13 cellular contexts compared by ENCODE assay signal in the genomic region with DNA sequence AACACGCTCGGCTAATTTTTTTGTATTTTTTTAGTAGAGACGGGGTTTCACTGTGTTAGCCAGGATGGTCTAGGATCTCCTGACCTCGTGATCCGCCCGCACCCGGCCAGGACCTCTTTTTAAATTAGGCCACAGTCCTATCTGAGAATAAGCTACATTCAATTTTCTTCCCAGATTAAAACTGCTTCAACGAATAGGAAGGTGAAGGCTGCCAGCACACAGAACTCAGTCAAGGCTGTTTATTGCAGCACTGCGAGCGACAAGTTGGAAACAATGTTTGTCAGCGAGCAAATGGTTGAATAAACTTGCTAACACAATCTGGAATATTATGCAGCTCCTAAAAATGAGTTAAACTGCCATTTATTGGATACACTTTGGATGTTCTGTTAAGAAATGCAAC. TPM values are rescaled to one million over a fixed set of nuclear protein-coding genes. Genes with fewer than 3 reads are reported as not detected.
DNase-seq lines count a peak whose midpoint lies in the region; ATAC-seq, FAIRE-seq and TF ChIP-seq lines count a peak whose summit lies in the region.
"Had no signal": no experiment of that assay in that cellular context is flagged by ENCODE, and none has a peak within 500 bp of the region (broad histone marks: within the 10 kb centered on the region; RNA-seq: fewer than 3 reads in every experiment).

No MANE protein-coding gene starts in this region.

- no peak overlapping the region for H3K27ac ChIP-seq in PC-9
- no peak overlapping the region for H3K27ac ChIP-seq in endothelial cell of umbilical vein (ENCODE audit: insufficient read depth, low read depth, low read length)
- H3K27ac ChIP-seq: tibial artery had no signal

- no peaks in the 10 kb centered on the region for H3K27me3 ChIP-seq in PC-9 (ENCODE audit: insufficient read depth, low read depth)
- H3K27me3 ChIP-seq in endothelial cell of umbilical vein (ENCODE audit: control insufficient read depth in 2 of 2, insufficient read depth in 2 of 2, low read length in 2 of 2) = no peaks in the 10 kb centered on the region
- H3K27me3 ChIP-seq: tibial artery had no signal

- H3K79me2 ChIP-seq in PC-9 (ENCODE audit: low read depth) (peaks cover 34% of the 10 kb centered on the region), endothelial cell of umbilical vein (ENCODE audit: control insufficient read depth, insufficient read depth, low read length) (peaks cover 46% of the 10 kb centered on the region)

- BruUV-seq in PC-9 (replicated peaks; lab: Mats Ljungman, UMichigan) (no TSS peak), endothelial cell of umbilical vein (replicated peaks; lab: Mats Ljungman, UMichigan) (no TSS peak)

- no peak for DNase-seq in activated naive CD4-positive, alpha-beta T cell treated with anti-CD3 and anti-CD28 coated beads for 36 hours
- no peak for DNase-seq in activated naive CD4-positive, alpha-beta T cell treated with anti-CD3 and anti-CD28 coated beads, Interleukin-2, amount 50 U/mL, for 16 hours
- DNase-seq in PC-9 (no peak), endothelial cell of umbilical vein (ENCODE audit: low read depth, low spot score) (no peak), DMS 273 (lab: John Stamatoyannopoulos, UW; ENCODE audit: unreplicated experiment) (no peak)
- DNase-seq in effector CD8-positive, alpha-beta T cell (lab: John Stamatoyannopoulos, UW) = no peak
- DNase-seq: activated effector memory CD4-positive, alpha-beta T cell treated with anti-CD3 and anti-CD28 coated beads, Interleukin-2, amount 50 U/mL, for 16 hours; NCI-H2171 had no signal

- peak overlapping the region; percentile 90; the same call in 1 of the 2 replicates for H3K4me3 ChIP-seq in PC-9
- no peak overlapping the region for H3K4me3 ChIP-seq in endothelial cell of umbilical vein (replicated peaks in 1 of 3; ENCODE audit: insufficient read depth in 1 of 3, low read depth in 1 of 3, low read length in 3 of 3)

- no peak for TF ChIP-seq POLR2A in endothelial cell of umbilical vein (IDR thresholded peaks at IDR 0.05; ENCODE audit: low read depth, low read length)

- peaks cover 34% of the 10 kb centered on the region for H4K20me1 ChIP-seq in PC-9 (ENCODE audit: insufficient read depth)
- no peaks in the 10 kb centered on the region for H4K20me1 ChIP-seq in endothelial cell of umbilical vein (replicated peaks; ENCODE audit: control insufficient read depth, extremely low read depth, insufficient read depth, low read length)

- H3K4me2 ChIP-seq in PC-9 = peak overlapping the region; percentile 94
- peak overlapping the region; percentile 89 for H3K4me2 ChIP-seq in endothelial cell of umbilical vein (ENCODE audit: insufficient read depth, low read length)

- intact Hi-C loops in activated naive CD4-positive, alpha-beta T cell treated with anti-CD3 and anti-CD28 coated beads for 36 hours (cut with micrococcal nuclease) = no loop called here
- intact Hi-C loops in PC-9 (cut with micrococcal nuclease; ENCODE audit: unreplicated experiment) = loop anchor here (5.0 kb wide), 1 partner anchor 284 kb away; a partner anchor contains a TSS
- intact Hi-C loops in endothelial cell of umbilical vein (cut with micrococcal nuclease) = no loop called here

- H3K9me2 ChIP-seq in PC-9 (ENCODE audit: insufficient read depth) = no peaks in the 10 kb centered on the region

- H3K4me1 ChIP-seq in PC-9 (replicated peaks; ENCODE audit: insufficient read depth) = peaks cover 13% of the 10 kb centered on the region
- peaks cover 20% of the 10 kb centered on the region for H3K4me1 ChIP-seq in endothelial cell of umbilical vein (ENCODE audit: control insufficient read depth, extremely low read depth, insufficient read depth, low read length)

- no peak overlapping the region for H3K9ac ChIP-seq in endothelial cell of umbilical vein (replicated peaks; ENCODE audit: extremely low read depth, insufficient read depth, low read length)

- H2AFZ ChIP-seq in PC-9 (no peak overlapping the region), endothelial cell of umbilical vein (ENCODE audit: low read depth, low read length) (no peak overlapping the region)

- peak overlapping the region; percentile 96 for H3K4me3 Mint-ChIP-seq in activated naive CD4-positive, alpha-beta T cell treated with anti-CD3 and anti-CD28 coated beads for 36 hours
- H3K4me3 Mint-ChIP-seq in stimulated activated memory B cell treated with anti-CD40 and anti-IgM and Interleukin-4, amounts not matched to agents 10 μg/mL and 1 μg/mL and 100 μg/mL, for 72 hours = no peak overlapping the region

- dilution Hi-C loops in endothelial cell of umbilical vein (cut with MboI; ENCODE audit: extremely low pct_ligation_motif_present, low sequenced_read_pairs) = no loop called here

- H3K36me3 ChIP-seq in PC-9 (ENCODE audit: low read depth) (peaks cover 8% of the 10 kb centered on the region; the same call in 1 of the 2 replicates), endothelial cell of umbilical vein (ENCODE audit: control insufficient read depth in 2 of 2, extremely low read depth in 1 of 2, insufficient read depth in 2 of 2, low read length in 2 of 2) (peaks cover 13 to 29% of the 10 kb centered on the region in 2 experiments)

- no peaks in the 10 kb centered on the region for H3K9me3 Mint-ChIP-seq in activated naive CD4-positive, alpha-beta T cell treated with anti-CD3 and anti-CD28 coated beads for 36 hours
- no peaks in the 10 kb centered on the region for H3K9me3 Mint-ChIP-seq in stimulated activated memory B cell treated with anti-CD40 and anti-IgM and Interleukin-4, amounts not matched to agents 10 μg/mL and 1 μg/mL and 100 μg/mL, for 72 hours

- no peaks in the 10 kb centered on the region for H3K9me3 ChIP-seq in PC-9 (ENCODE audit: insufficient read depth, low read depth)
- no peaks in the 10 kb centered on the region for H3K9me3 ChIP-seq in endothelial cell of umbilical vein (replicated peaks; ENCODE audit: control insufficient read depth, insufficient read depth, low read length)
- H3K9me3 ChIP-seq: tibial artery had no signal

- peaks cover 39% of the 10 kb centered on the region for H3K4me1 Mint-ChIP-seq in activated naive CD4-positive, alpha-beta T cell treated with anti-CD3 and anti-CD28 coated beads for 36 hours (ENCODE audit: low read depth)
- peaks cover 43% of the 10 kb centered on the region for H3K4me1 Mint-ChIP-seq in stimulated activated memory B cell treated with anti-CD40 and anti-IgM and Interleukin-4, amounts not matched to agents 10 μg/mL and 1 μg/mL and 100 μg/mL, for 72 hours

- ATAC-seq in stimulated activated memory B cell treated with anti-CD40 and anti-IgM and Interleukin-4, amounts not matched to agents 10 μg/mL and 1 μg/mL and 100 μg/mL, for 72 hours = no peak
- ATAC-seq in GM18498 (IDR thresholded peaks at IDR 0.05; ENCODE audit: unreplicated experiment) = no peak
- ATAC-seq: Panc1 had no signal

- FAIRE-seq in endothelial cell of umbilical vein (lab: Jason Lieb, UNC) = no peak
- FAIRE-seq: TTC549 had no signal

- H3K9me1 ChIP-seq in endothelial cell of umbilical vein (replicated peaks; ENCODE audit: control insufficient read depth, extremely low read depth, insufficient read depth, low read length) = no peaks in the 10 kb centered on the region

- TF ChIP-seq CTCF in PC-9 (conservative IDR thresholded peaks at IDR 0.05) (no peak), endothelial cell of umbilical vein (IDR thresholded peaks at IDR 0.05; ENCODE audit: extremely low read depth in 1 of 2, insufficient read depth in 1 of 2, low read depth in 1 of 2, low read length in 2 of 2) (no peak)

- CTCF ChIA-PET in activated naive CD4-positive, alpha-beta T cell treated with anti-CD3 and anti-CD28 coated beads for 36 hours (lab: Charles Lee) = interaction anchor here (0.7 to 12.8 kb wide), 6 partner anchors 9 to 92 kb away, joined by 3 to 155 read pairs (median 4); a partner anchor contains a TSS
- CTCF ChIA-PET in PC-9 (lab: Charles Lee) (no interaction called here), endothelial cell of umbilical vein (lab: Charles Lee) (interaction anchor here (1.4 to 8.6 kb wide), 4 partner anchors 11 to 346 kb away, joined by 4 to 79 read pairs (median 20); a partner anchor contains a TSS)

- POLR2A ChIA-PET in PC-9 (lab: Charles Lee; ENCODE audit: unreplicated experiment) (interaction anchor here (0.6 kb wide), 1 partner anchor 9 kb away, joined by 4 read pairs; no protein-coding TSS in a partner anchor), endothelial cell of umbilical vein (lab: Charles Lee) (no interaction called here)

- peaks cover 37% of the 10 kb centered on the region for H3K36me3 Mint-ChIP-seq in activated naive CD4-positive, alpha-beta T cell treated with anti-CD3 and anti-CD28 coated beads for 36 hours (ENCODE audit: low read depth)
- peaks cover 22% of the 10 kb centered on the region for H3K36me3 Mint-ChIP-seq in stimulated activated memory B cell treated with anti-CD40 and anti-IgM and Interleukin-4, amounts not matched to agents 10 μg/mL and 1 μg/mL and 100 μg/mL, for 72 hours

- H3F3A ChIP-seq in PC-9 (ENCODE audit: insufficient read depth, low read depth) = peaks cover 9% of the 10 kb centered on the region; the same call in 1 of the 2 replicates

- H3K27ac Mint-ChIP-seq in activated naive CD4-positive, alpha-beta T cell treated with anti-CD3 and anti-CD28 coated beads for 36 hours = no peak overlapping the region
- H3K27ac Mint-ChIP-seq in stimulated activated memory B cell treated with anti-CD40 and anti-IgM and Interleukin-4, amounts not matched to agents 10 μg/mL and 1 μg/mL and 100 μg/mL, for 72 hours = peak overlapping the region; percentile 23

- no peaks in the 10 kb centered on the region for H3K27me3 Mint-ChIP-seq in activated naive CD4-positive, alpha-beta T cell treated with anti-CD3 and anti-CD28 coated beads for 36 hours (ENCODE audit: low read depth)
- H3K27me3 Mint-ChIP-seq in stimulated activated memory B cell treated with anti-CD40 and anti-IgM and Interleukin-4, amounts not matched to agents 10 μg/mL and 1 μg/mL and 100 μg/mL, for 72 hours = peaks cover 6% of the 10 kb centered on the region

RNA-seq across cellular contexts. Expression of a gene that starts 1.9 kb away (rescaled TPM):
- 10 to 100 TPM; 53.7 to 53.9 TPM for total RNA-seq in activated naive CD4-positive, alpha-beta T cell treated with anti-CD3 and anti-CD28 coated beads for 36 hours
- 49.3 and 49.9 TPM in 2 replicates for total RNA-seq in PC-9 (2021)
- total RNA-seq in endothelial cell of umbilical vein = 42.6 and 47.3 TPM in 2 replicates
- 14.3 and 17.3 TPM in 2 replicates for polyA plus RNA-seq in endothelial cell of umbilical vein
- 33.0 and 38.6 TPM in 2 replicates for polyA plus RNA-seq in endothelial cell of umbilical vein (2011; cell fraction: cytosol; rRNA removed)
- 19.3 and 26.0 TPM in 2 replicates for polyA plus RNA-seq in endothelial cell of umbilical vein (2011; cell fraction: nucleus; rRNA removed)
- polyA plus RNA-seq in endothelial cell of umbilical vein (2012) = 41.7 and 57.8 TPM in 2 replicates
- polyA minus RNA-seq in endothelial cell of umbilical vein = 18.9 and 24.6 TPM in 2 replicates
- polyA minus RNA-seq in endothelial cell of umbilical vein (2011; cell fraction: cytosol; rRNA and poly(A)+ RNA removed) = 20.1 TPM
- polyA minus RNA-seq in endothelial cell of umbilical vein (2011; cell fraction: nucleus; rRNA and poly(A)+ RNA removed) = 11.0 and 14.2 TPM in 2 replicates

RNA-seq across cellular contexts. Expression of a gene that starts 22.8 kb away (rescaled TPM):
- total RNA-seq in activated naive CD4-positive, alpha-beta T cell treated with anti-CD3 and anti-CD28 coated beads for 36 hours = 1 to 10 TPM; 8.2 to 9.9 TPM
- total RNA-seq in PC-9 (2021) (9.5 and 9.6 TPM in 2 replicates), endothelial cell of umbilical vein (11.5 and 12.3 TPM in 2 replicates)
- polyA plus RNA-seq in endothelial cell of umbilical vein = 5.0 and 5.5 TPM in 2 replicates
- polyA plus RNA-seq in endothelial cell of umbilical vein (2011; cell fraction: cytosol; rRNA removed) = 4.9 and 5.4 TPM in 2 replicates
- 4.7 and 5.0 TPM in 2 replicates for polyA plus RNA-seq in endothelial cell of umbilical vein (2011; cell fraction: nucleus; rRNA removed)
- 8.8 and 9.2 TPM in 2 replicates for polyA plus RNA-seq in endothelial cell of umbilical vein (2012)
- 7.7 and 9.0 TPM in 2 replicates for polyA minus RNA-seq in endothelial cell of umbilical vein
- polyA minus RNA-seq in endothelial cell of umbilical vein (2011; cell fraction: cytosol; rRNA and poly(A)+ RNA removed) = 5.0 TPM
- 4.2 and 4.7 TPM in 2 replicates for polyA minus RNA-seq in endothelial cell of umbilical vein (2011; cell fraction: nucleus; rRNA and poly(A)+ RNA removed)
